Comparison of ENCODE assay signal across 19 cellular contexts in genomic region chr15:67181221-67181639, GRCh38.
DNase-seq lines count a peak whose midpoint lies in the region; ATAC-seq and TF ChIP-seq lines count a peak whose summit lies in the region.
"Had no signal": no experiment of that assay in that cellular context is flagged by ENCODE, and none has a peak within 500 bp of the region (broad histone marks: within the 10 kb centered on the region; RNA-seq: fewer than 3 reads in every experiment).

No MANE protein-coding gene starts in this region.

- H3K4me3 Mint-ChIP-seq in T-helper 1 cell treated with Interleukin-12 subunit alpha and Interleukin-12 subunit beta and Interleukin-4 antibody, amounts not matched to agents 30 μg/mL and 1 μg/mL, for 36 hours: no peak overlapping the region
- no peak overlapping the region for H3K4me3 Mint-ChIP-seq in immature natural killer cell

- peaks cover 27% of the 10 kb centered on the region for H3K4me1 Mint-ChIP-seq in T-helper 1 cell treated with Interleukin-12 subunit alpha and Interleukin-12 subunit beta and Interleukin-4 antibody, amounts not matched to agents 30 μg/mL and 1 μg/mL, for 36 hours (ENCODE audit: low read depth)
- H3K4me1 Mint-ChIP-seq in immature natural killer cell: peaks cover 26 to 37% of the 10 kb centered on the region in 2 donors

- no peak for ATAC-seq in HG02798 (IDR thresholded peaks at IDR 0.05; ENCODE audit: poor library complexity, unreplicated experiment)

- no peak for DNase-seq in T-helper 1 cell
- DNase-seq in fibroblast of lung (ENCODE audit: low read depth in 2 of 2): no peak
- DNase-seq in retinal pigment epithelial cell (ENCODE audit: low read depth): no peak
- DNase-seq in immature natural killer cell: no peak
- DNase-seq in T-helper 9 cell: no peak
- DNase-seq: activated CD4-positive, CD25-positive, alpha-beta regulatory T cell; activated CD8-positive, alpha-beta memory T cell treated with anti-CD3 and anti-CD28 coated beads, Interleukin-2, amount 50 U/mL, for 48 hours; caudate nucleus; DND-41; glutamatergic neuron; kidney; NCI-H1048; NCI-H226; thyroid gland had no signal

- H3K27ac ChIP-seq in OCI-LY1 (ENCODE audit: low read depth, low read length, poor library complexity, severe bottlenecking): no peak overlapping the region
- peak overlapping the region; percentile 9 for H3K27ac ChIP-seq in fibroblast of lung (ENCODE audit: insufficient read depth, low read length)
- H3K27ac ChIP-seq: 22Rv1, prostate gland had no signal

- no peaks in the 10 kb centered on the region for H3F3A ChIP-seq in OCI-LY1 (ENCODE audit: insufficient read depth, low read length)

- H3K4me1 ChIP-seq in OCI-LY1 (ENCODE audit: insufficient read depth, low read length, severe bottlenecking): peaks cover 13% of the 10 kb centered on the region
- H3K4me1 ChIP-seq in fibroblast of lung (ENCODE audit: control insufficient read depth, extremely low read depth, insufficient read depth, low read length): peaks cover 71% of the 10 kb centered on the region

- no peaks in the 10 kb centered on the region for H4K20me1 ChIP-seq in OCI-LY1 (ENCODE audit: insufficient read depth, low read length)
- no peaks in the 10 kb centered on the region for H4K20me1 ChIP-seq in fibroblast of lung (ENCODE audit: control insufficient read depth, extremely low read depth, insufficient read depth, low read length)

- H3K27me3 ChIP-seq in OCI-LY1 (ENCODE audit: insufficient read depth, low read length) (no peaks in the 10 kb centered on the region), fibroblast of lung (ENCODE audit: control insufficient read depth, insufficient read depth, low read length) (no peaks in the 10 kb centered on the region)
- H3K27me3 ChIP-seq: thyroid gland had no signal

- H2AFZ ChIP-seq in OCI-LY1 (ENCODE audit: low read length): no peak overlapping the region
- H2AFZ ChIP-seq in fibroblast of lung (ENCODE audit: low read length): no peak overlapping the region

- H3K79me2 ChIP-seq in OCI-LY1 (ENCODE audit: insufficient read depth, low read length) (no peaks in the 10 kb centered on the region), fibroblast of lung (ENCODE audit: control insufficient read depth, insufficient read depth, low read length) (peaks cover 43% of the 10 kb centered on the region)

- no peak overlapping the region for H3K4me2 ChIP-seq in OCI-LY1 (ENCODE audit: low read length)
- no peak overlapping the region for H3K4me2 ChIP-seq in fibroblast of lung (ENCODE audit: extremely low read depth, insufficient read depth, low read length)

- no peak overlapping the region for H3K4me3 ChIP-seq in OCI-LY1 (ENCODE audit: low read depth, low read length, poor library complexity, severe bottlenecking)
- H3K4me3 ChIP-seq in fibroblast of lung (replicated peaks in 1 of 4; ENCODE audit: control extremely low read depth in 1 of 4, insufficient read depth in 1 of 4, low read depth in 3 of 4, low read length in 4 of 4): no peak overlapping the region
- no peak overlapping the region for H3K4me3 ChIP-seq in retinal pigment epithelial cell (ENCODE audit: low read length)
- H3K4me3 ChIP-seq: prostate gland, thyroid gland had no signal

- peaks cover 53% of the 10 kb centered on the region for H3K36me3 Mint-ChIP-seq in T-helper 1 cell treated with Interleukin-12 subunit alpha and Interleukin-12 subunit beta and Interleukin-4 antibody, amounts not matched to agents 30 μg/mL and 1 μg/mL, for 36 hours (ENCODE audit: low read depth)
- H3K36me3 Mint-ChIP-seq in immature natural killer cell: peaks cover 10 to 40% (median 14%) of the 10 kb centered on the region in 3 donors

- H3K27ac Mint-ChIP-seq in T-helper 1 cell treated with Interleukin-12 subunit alpha and Interleukin-12 subunit beta and Interleukin-4 antibody, amounts not matched to agents 30 μg/mL and 1 μg/mL, for 36 hours: peak overlapping the region; percentile 41
- H3K27ac Mint-ChIP-seq in immature natural killer cell: no peak overlapping the region

- H3K9me2 ChIP-seq in OCI-LY1 (ENCODE audit: low read depth, low read length): no peaks in the 10 kb centered on the region

- H3K36me3 ChIP-seq in OCI-LY1 (ENCODE audit: insufficient read depth, low read length) (peaks cover 68% of the 10 kb centered on the region), fibroblast of lung (ENCODE audit: control insufficient read depth, insufficient read depth, low read length) (peaks cover 44% of the 10 kb centered on the region)
- H3K36me3 ChIP-seq: prostate gland had no signal

- peak; percentile 32; the same call in 1 of the 2 replicates for TF ChIP-seq CTCF in OCI-LY1 (IDR thresholded peaks at IDR 0.05; ENCODE audit: low read length)
- no peak for TF ChIP-seq CTCF in fibroblast of lung (conservative IDR thresholded peaks at IDR 0.05 in 1 of 2, IDR thresholded peaks at IDR 0.05 in 1 of 2; ENCODE audit: low read depth in 1 of 2, low read length in 2 of 2)
- TF ChIP-seq CTCF in retinal pigment epithelial cell (conservative IDR thresholded peaks at IDR 0.05; ENCODE audit: low read depth, low read length): peak; percentile 27

- H3K9me3 ChIP-seq in OCI-LY1 (ENCODE audit: low read length) (no peaks in the 10 kb centered on the region), fibroblast of lung (ENCODE audit: control insufficient read depth, insufficient read depth, low read depth, low read length) (no peaks in the 10 kb centered on the region)
- H3K9me3 ChIP-seq: prostate gland, thyroid gland had no signal

- H3K9ac ChIP-seq in OCI-LY1 (ENCODE audit: low read length) (no peak overlapping the region), fibroblast of lung (ENCODE audit: insufficient read depth, low read length) (no peak overlapping the region)

- H3K9me3 Mint-ChIP-seq in T-helper 1 cell treated with Interleukin-12 subunit alpha and Interleukin-12 subunit beta and Interleukin-4 antibody, amounts not matched to agents 30 μg/mL and 1 μg/mL, for 36 hours: no peaks in the 10 kb centered on the region
- no peaks in the 10 kb centered on the region for H3K9me3 Mint-ChIP-seq in immature natural killer cell

- no peaks in the 10 kb centered on the region for H3K27me3 Mint-ChIP-seq in T-helper 1 cell treated with Interleukin-12 subunit alpha and Interleukin-12 subunit beta and Interleukin-4 antibody, amounts not matched to agents 30 μg/mL and 1 μg/mL, for 36 hours (ENCODE audit: low read depth)
- H3K27me3 Mint-ChIP-seq in immature natural killer cell (ENCODE audit: low read depth in 3 of 3): peaks cover 0 to 12% (median 4%) of the 10 kb centered on the region in 3 donors

Comparison
In these comparisons a context has a peak if more than half of its experiments do, and no peak if none do; other contexts are left out.
1. CTCF ChIP-seq: peak in OCI-LY1 (single experiment) and retinal pigment epithelial cell (single experiment); none in fibroblast of lung (0 of 2).